Comparison of ENCODE assay signal across 1 cellular context in the genomic region with DNA sequence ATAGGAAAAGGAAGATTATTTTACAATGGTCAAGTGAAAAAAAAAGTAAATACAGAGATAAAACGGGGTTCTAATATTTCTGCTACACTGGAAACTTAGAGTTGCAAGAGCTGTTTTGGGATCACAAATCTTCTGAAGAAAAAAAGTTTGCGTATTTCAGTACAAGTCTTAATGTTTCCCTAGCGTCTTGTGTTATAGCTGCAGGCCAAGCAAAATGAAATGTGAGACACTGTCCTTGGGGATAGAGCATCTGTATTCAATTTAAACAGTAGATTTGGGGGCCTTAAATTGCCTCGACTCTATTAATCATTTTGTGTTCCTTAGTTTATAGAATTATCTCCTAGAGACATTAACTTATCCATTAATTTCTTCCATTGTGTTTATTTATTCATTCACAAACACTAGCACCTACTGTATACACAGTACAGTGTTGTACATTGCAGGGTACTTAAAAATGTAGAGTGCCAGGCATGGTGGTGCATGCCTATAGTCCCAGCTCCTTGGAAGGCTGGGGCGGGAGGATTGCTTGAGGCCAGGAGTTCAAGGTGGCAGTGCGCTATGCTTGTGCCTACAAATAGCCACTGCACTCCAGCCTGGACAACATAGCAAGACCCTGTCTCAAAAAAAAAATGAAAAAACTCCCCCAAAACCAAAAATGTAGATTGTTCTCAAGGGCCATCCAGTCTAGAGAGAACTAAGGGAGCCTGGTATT.
TF ChIP-seq lines count a peak whose summit lies in the region.

No MANE protein-coding gene starts in this region.

TF ChIP-seq in SK-N-SH treated with all-trans-retinoic acid at 6 μM for 48 hours, 23 proteins besides CTCF, POLR2A, EP300 and RAD21 (continued from another document):
- TF ChIP-seq, protein P1, sequence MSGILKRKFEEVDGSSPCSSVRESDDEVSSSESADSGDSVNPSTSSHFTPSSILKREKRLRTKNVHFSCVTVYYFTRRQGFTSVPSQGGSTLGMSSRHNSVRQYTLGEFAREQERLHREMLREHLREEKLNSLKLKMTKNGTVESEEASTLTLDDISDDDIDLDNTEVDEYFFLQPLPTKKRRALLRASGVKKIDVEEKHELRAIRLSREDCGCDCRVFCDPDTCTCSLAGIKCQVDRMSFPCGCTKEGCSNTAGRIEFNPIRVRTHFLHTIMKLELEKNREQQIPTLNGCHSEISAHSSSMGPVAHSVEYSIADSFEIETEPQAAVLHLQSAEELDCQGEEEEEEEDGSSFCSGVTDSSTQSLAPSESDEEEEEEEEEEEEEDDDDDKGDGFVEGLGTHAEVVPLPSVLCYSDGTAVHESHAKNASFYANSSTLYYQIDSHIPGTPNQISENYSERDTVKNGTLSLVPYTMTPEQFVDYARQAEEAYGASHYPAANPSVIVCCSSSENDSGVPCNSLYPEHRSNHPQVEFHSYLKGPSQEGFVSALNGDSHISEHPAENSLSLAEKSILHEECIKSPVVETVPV (CRISPR knock-in tag; IDR thresholded peaks at IDR 0.05), result no peak
- TF ChIP-seq SNAI2 (CRISPR knock-in tag; IDR thresholded peaks at IDR 0.05), result no peak
- no peak for TF ChIP-seq ZNF565 (CRISPR knock-in tag; conservative IDR thresholded peaks at IDR 0.05; ENCODE audit: low read depth)
- no peak for TF ChIP-seq CSDC2 (CRISPR knock-in tag; IDR thresholded peaks at IDR 0.05)
